ENCODE assay signal across 26 cellular contexts in genomic region chr4:150367326-150367725, GRCh38.
DNase-seq lines count a peak whose midpoint lies in the region; ATAC-seq and TF ChIP-seq lines count a peak whose summit lies in the region.
"Had no signal": no experiment of that assay in that cellular context is flagged by ENCODE, and none has a peak within 500 bp of the region (broad histone marks: within the 10 kb centered on the region; RNA-seq: fewer than 3 reads in every experiment).

No MANE protein-coding gene starts in this region.

- DNase-seq in DMS 273 (lab: John Stamatoyannopoulos, UW; ENCODE audit: unreplicated experiment) (peak; percentile 14), DMS 273 treated with DMSO at 0.1 percent for 48 hours (lab: John Stamatoyannopoulos, UW) (no peak), NCI-H2227 treated with DMSO at 0.1 percent for 48 hours (lab: John Stamatoyannopoulos, UW) (peak; percentile 32), iPS DF 4.7 (ENCODE audit: extremely low read depth, low spot score) (peak; percentile 51), sigmoid colon (peak; percentile 69), HK-2 (ENCODE audit: unreplicated experiment) (no peak)
- DNase-seq: activated CD4-positive, alpha-beta T cell treated with anti-CD3 and anti-CD28 coated beads, Interleukin-2, amount 50 U/mL, for 48 hours; activated effector memory CD4-positive, alpha-beta T cell treated with Interleukin-2 at 50 U/mL for 16 hours; activated naive CD8-positive, alpha-beta T cell treated with anti-CD3 and anti-CD28 coated beads, Interleukin-2, amount 50 U/mL, for 24 hours; body of pancreas; CD8-positive, alpha-beta T cell; effector memory CD4-positive, alpha-beta T cell; left ventricle myocardium inferior; midbrain; nephron progenitor cell; posterior cingulate gyrus; right lobe of liver; stimulated activated CD4-positive, alpha-beta T cell treated with anti-CD3 and anti-CD28 coated beads, Interleukin-15, amount 100 ng/mL, for 24 hours; stomach; WERI-Rb-1 had no signal

- 78 to 86% methylated on average over 4 of the region's 4 CpGs for WGBS in sigmoid colon, 2 donors

- H3K9me3 ChIP-seq in sigmoid colon, result no peaks in the 10 kb centered on the region
- H3K9me3 ChIP-seq: body of pancreas, esophagus muscularis mucosa, left ventricle myocardium inferior, right lobe of liver, stomach, tibial nerve had no signal

- peak overlapping the region in 1 of 4 donors; percentile 19 for H3K4me3 ChIP-seq in sigmoid colon
- H3K4me3 ChIP-seq: body of pancreas, esophagus muscularis mucosa, left ventricle myocardium inferior, right lobe of liver, SK-N-MC, stomach, tibial nerve had no signal

- H3K36me3 ChIP-seq in sigmoid colon, result no peaks in the 10 kb centered on the region
- H3K36me3 ChIP-seq: esophagus muscularis mucosa, left ventricle myocardium inferior, right lobe of liver, stomach, tibial nerve, WERI-Rb-1 had no signal

- ATAC-seq in esophagus mucosa, result no peak
- no peak for ATAC-seq in HG03135 (IDR thresholded peaks at IDR 0.05; ENCODE audit: unreplicated experiment)
- ATAC-seq: activated naive CD8-positive, alpha-beta T cell treated with anti-CD3 and anti-CD28 coated beads, Interleukin-2, amount 50 U/mL, for 24 hours; body of pancreas; CD8-positive, alpha-beta T cell; right lobe of liver had no signal

- H3K4me1 ChIP-seq in sigmoid colon, result peaks cover 0 to 42% (median 23%) of the 10 kb centered on the region in 4 donors
- H3K4me1 ChIP-seq: body of pancreas, left ventricle myocardium inferior, right lobe of liver, tibial nerve had no signal

- H3K27me3 ChIP-seq in sigmoid colon, result no peaks in the 10 kb centered on the region
- H3K27me3 ChIP-seq: body of pancreas, esophagus muscularis mucosa, right lobe of liver, stomach, tibial nerve had no signal

- TF ChIP-seq EP300 in sigmoid colon (IDR thresholded peaks at IDR 0.05), result peak; percentile 33 to 76 (median 64)

- peak overlapping the region in 3 of 4 donors; percentile 62 to 68 (median 66) for H3K27ac ChIP-seq in sigmoid colon
- H3K27ac ChIP-seq: 22Rv1, body of pancreas, esophagus muscularis mucosa, left ventricle myocardium inferior, right lobe of liver, SK-N-MC, stomach, tibial nerve, WERI-Rb-1 had no signal

- TF ChIP-seq CTCF in sigmoid colon (IDR thresholded peaks at IDR 0.05), result no peak

- TF ChIP-seq POLR2A in sigmoid colon (IDR thresholded peaks at IDR 0.05), result no peak

- intact Hi-C loops in sigmoid colon (cut with DNase I), result no loop called here

Comparison
In these comparisons a context has a peak if more than half of its experiments do, and no peak if none do; other contexts are left out.
1. DNase-seq: peak in DMS 273 (single experiment), NCI-H2227 treated with DMSO at 0.1 percent for 48 hours (single experiment), iPS DF 4.7 (single experiment) and sigmoid colon (single experiment); none in DMS 273 treated with DMSO at 0.1 percent for 48 hours (single experiment) and HK-2 (single experiment).